ENCODE assay signal across 16 cellular contexts in the genomic region with DNA sequence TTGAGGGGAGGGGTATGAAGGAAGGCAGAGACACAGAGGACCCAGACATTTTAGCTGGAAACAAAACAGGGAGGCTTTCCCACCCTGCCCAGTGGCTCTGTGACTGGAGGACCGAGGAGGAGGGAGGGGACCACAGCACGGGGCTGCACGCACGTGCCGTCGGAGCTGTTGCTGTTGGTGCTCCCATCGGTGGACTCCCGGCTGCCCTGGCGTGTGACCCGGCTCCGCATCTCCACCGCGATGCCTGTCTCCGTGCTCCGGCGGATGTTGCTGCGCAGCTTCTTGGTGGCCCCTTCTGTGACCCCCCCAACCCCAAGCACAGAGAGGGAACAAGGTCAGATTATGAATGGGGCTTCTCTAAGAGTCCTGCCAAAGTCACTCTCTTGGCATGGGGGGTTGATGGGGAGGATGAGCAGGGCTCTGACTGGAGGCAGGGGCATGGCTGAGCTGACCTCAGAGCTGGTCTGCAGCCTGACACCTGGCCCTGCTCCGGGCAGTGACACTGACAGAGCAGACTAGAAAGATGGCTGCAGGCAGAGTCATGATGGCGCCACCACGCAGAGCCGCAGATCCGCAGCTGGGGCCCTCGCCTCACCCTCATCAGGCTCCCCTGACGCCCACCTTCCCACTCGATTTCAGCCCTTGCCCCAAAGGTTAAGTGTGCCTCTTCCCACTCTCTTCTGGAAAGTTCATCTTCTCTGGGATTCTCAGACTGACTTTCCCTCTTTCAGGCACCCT.
"Had no signal": no experiment of that assay in that cellular context is flagged by ENCODE, and none has a peak within 500 bp of the region (broad histone marks: within the 10 kb centered on the region; RNA-seq: fewer than 3 reads in every experiment).

No MANE protein-coding gene starts in this region.

- ATAC-seq: left lung; naive thymus-derived CD8-positive, alpha-beta T cell; psoas muscle; stimulated activated naive B cell treated with anti-CD40 and anti-IgM and Interleukin-4, amounts not matched to agents 10 μg/mL and 1 μg/mL and 100 μg/mL, for 72 hours had no signal

- H3K27ac ChIP-seq: brain microvascular endothelial cell, colonic mucosa, left lung, ovary, psoas muscle, right atrium auricular region, SJSA1, upper lobe of left lung, WERI-Rb-1 had no signal

- DNase-seq: activated naive CD4-positive, alpha-beta T cell treated with anti-CD3 and anti-CD28 coated beads, Interleukin-2, amount 10 ng/mL, durations not matched to agents 7 days and 5 days; activated T-cell treated with anti-CD3 and anti-CD28 coated beads, Interleukin-2, amount 50 U/mL, for 24 hours; brain microvascular endothelial cell; colonic mucosa; left lung; naive thymus-derived CD8-positive, alpha-beta T cell; ovary; psoas muscle; stimulated activated CD4-positive, alpha-beta T cell treated with anti-CD3 and anti-CD28 coated beads, Interleukin-2, amount 100 ng/mL, for 24 hours; stimulated activated naive B cell treated with anti-CD40 and anti-IgM and Interleukin-4, amounts not matched to agents 10 μg/mL and 1 μg/mL and 100 μg/mL, for 72 hours; T-helper 1 cell; WERI-Rb-1 had no signal

- FAIRE-seq: TTC549 had no signal
